In the genomic region with DNA sequence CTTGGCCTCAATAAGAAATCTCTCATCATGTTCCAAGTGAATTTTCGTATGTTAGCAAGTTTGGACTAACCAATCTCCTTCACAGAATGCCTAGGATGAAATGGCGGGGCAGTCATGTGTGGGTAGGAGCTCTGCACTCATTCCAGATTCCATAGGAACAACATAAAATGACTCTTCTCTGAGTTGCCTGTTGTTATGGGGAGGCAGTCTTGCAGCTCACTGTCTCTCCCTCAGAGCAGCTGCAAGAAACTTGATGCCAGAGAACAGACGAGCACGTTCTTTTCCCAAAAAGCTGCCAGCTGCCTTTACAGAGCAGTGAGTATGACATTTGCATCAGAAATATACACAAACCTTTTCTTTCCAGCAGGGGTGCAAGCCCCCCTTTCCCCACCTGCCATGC, we compare ENCODE assay signal across 22 cellular contexts. TPM values are rescaled to one million over a fixed set of nuclear protein-coding genes. Genes with fewer than 3 reads are reported as not detected.
DNase-seq lines count a peak whose midpoint lies in the region; ATAC-seq, FAIRE-seq and TF ChIP-seq lines count a peak whose summit lies in the region.
"Had no signal": no experiment of that assay in that cellular context is flagged by ENCODE, and none has a peak within 500 bp of the region (broad histone marks: within the 10 kb centered on the region; RNA-seq: fewer than 3 reads in every experiment).

No MANE protein-coding gene starts in this region.

- 0 out of 2 replicates have a peak overlapping the region, but pooled peaks have one; percentile 24 for H2AFZ ChIP-seq in Karpas-422 (ENCODE audit: low read length)
- no peak overlapping the region for H2AFZ ChIP-seq in H1 (ENCODE audit: low read length)
- H2AFZ ChIP-seq: hepatocyte had no signal

- H3K4me1 Mint-ChIP-seq in nephron = peaks cover 66% of the 10 kb centered on the region

- no peak overlapping the region for H3K56ac ChIP-seq in H1 (replicated peaks; ENCODE audit: insufficient read length, low read depth, low read length)

- no peak for TF ChIP-seq EP300 in H1 (IDR thresholded peaks at IDR 0.05; ENCODE audit: borderline replicate concordance in 1 of 2, low read depth in 2 of 2, low read length in 2 of 2)

- no peak overlapping the region for H2BK12ac ChIP-seq in H1 (ENCODE audit: low read depth, low read length)

- H3K9me3 ChIP-seq in Karpas-422 (ENCODE audit: low read length) = no peaks in the 10 kb centered on the region
- H3K9me3 ChIP-seq in H1 (ENCODE audit: insufficient read depth in 2 of 2, low read depth in 1 of 2, low read length in 1 of 2) = no peaks in the 10 kb centered on the region
- no peaks in the 10 kb centered on the region for H3K9me3 ChIP-seq in colonic mucosa

- H3K14ac ChIP-seq in H1 (ENCODE audit: insufficient read length) = no peak overlapping the region

- H3K4me1 ChIP-seq in Karpas-422 (ENCODE audit: low read length) (peaks cover 74% of the 10 kb centered on the region), H1 (replicated peaks in 1 of 4; ENCODE audit: control insufficient read depth in 3 of 4, insufficient read depth in 4 of 4, low read length in 3 of 4) (peaks cover 0 to 3% (median 1%) of the 10 kb centered on the region in 4 experiments; a peak in 3 of 7 replicates), colonic mucosa (no peaks in the 10 kb centered on the region)

- intact Hi-C loops in colonic mucosa (cut with DNase I) = loop anchor here (5.0 to 10.0 kb wide), 2 partner anchors 128 to 390 kb away; no protein-coding TSS in a partner anchor

- H3K79me2 ChIP-seq in Karpas-422 (ENCODE audit: low read length) (no peaks in the 10 kb centered on the region), H1 (ENCODE audit: control insufficient read depth in 1 of 2, insufficient read depth in 2 of 2, low read length in 2 of 2) (no peaks in the 10 kb centered on the region)
- H3K79me2 ChIP-seq: hepatocyte had no signal

- no peak overlapping the region for H2BK120ac ChIP-seq in H1 (replicated peaks; ENCODE audit: low read depth, low read length)

- H3K27ac ChIP-seq in Karpas-422 (ENCODE audit: low read length) = peak overlapping the region; percentile 95
- no peak overlapping the region for H3K27ac ChIP-seq in H1 (ENCODE audit: low read depth, low read length)
- H3K27ac ChIP-seq in colonic mucosa = no peak overlapping the region
- no peak overlapping the region for H3K27ac ChIP-seq in substantia nigra (ENCODE audit: low read depth, low read length, poor library complexity, severe bottlenecking)
- H3K27ac ChIP-seq: hepatocyte had no signal

- H3K4me3 Mint-ChIP-seq in nephron = peak overlapping the region in 2 of 3 experiments; percentile 2 to 51

- peaks cover 67% of the 10 kb centered on the region for H3K36me3 Mint-ChIP-seq in nephron (ENCODE audit: low read depth)
- H3K36me3 Mint-ChIP-seq: IgD-negative memory B cell had no signal

- no peaks in the 10 kb centered on the region for H3K9me2 ChIP-seq in Karpas-422 (replicated peaks; ENCODE audit: insufficient read depth, low read length)

- H3K4ac ChIP-seq in H1 (replicated peaks; ENCODE audit: insufficient read length, low read depth, low read length) = no peak overlapping the region

- ATAC-seq in GM19023 (IDR thresholded peaks at IDR 0.05; ENCODE audit: unreplicated experiment) = no peak
- ATAC-seq in GM19463 (IDR thresholded peaks at IDR 0.05; ENCODE audit: unreplicated experiment) = no peak

- peak; percentile 50 for FAIRE-seq in H1 (lab: Jason Lieb, UNC)

- H3K23ac ChIP-seq in H1 (ENCODE audit: insufficient read length) = no peak overlapping the region

- H2AK5ac ChIP-seq in H1 (ENCODE audit: low read depth, low read length) = no peak overlapping the region

- peak overlapping the region; percentile 67 for H3K4me2 ChIP-seq in Karpas-422 (ENCODE audit: low read depth, low read length, poor library complexity, severe bottlenecking)
- H3K4me2 ChIP-seq in H1 (ENCODE audit: insufficient read depth in 1 of 2, low read depth in 2 of 2, low read length in 2 of 2) = no peak overlapping the region
- H3K4me2 ChIP-seq: hepatocyte had no signal

- no peak overlapping the region for H4K8ac ChIP-seq in H1 (ENCODE audit: extremely low read depth, insufficient read depth, low read length)

- POLR2A ChIA-PET in H1 (lab: Charles Lee; ENCODE audit: partially characterized antibody) = no interaction called here

- 73% methylated on average over 4 of the region's 4 CpGs; no CpG with 5 or more reads in 1 of the 2 experiments for WGBS in H1 (ENCODE audit: extremely low coverage in 1 of 2, insufficient coverage in 1 of 2, insufficient read length in 1 of 2, insufficient replicate concordance in 2 of 2, low coverage in 1 of 2, low lambda C conversion rate in 2 of 2, missing lambda C conversion rate in 1 of 2), 2 experiments

- TF ChIP-seq CTCF in H1 (IDR thresholded peaks at IDR 0.05; ENCODE audit: control extremely low read depth in 1 of 3, insufficient read depth in 1 of 3, low read depth in 1 of 3, low read length in 3 of 3) (no peak), nephron (IDR thresholded peaks at IDR 0.05; ENCODE audit: unreplicated experiment in 3 of 3) (no peak), colonic mucosa (IDR thresholded peaks at IDR 0.05) (no peak)

- H3K79me1 ChIP-seq in H1 (ENCODE audit: low read depth, low read length) = no peaks in the 10 kb centered on the region; the same call in 1 of the 2 replicates

- H3K27ac Mint-ChIP-seq in nephron = peak overlapping the region; percentile 84 to 97 (median 95)

- H4K20me1 ChIP-seq in Karpas-422 (ENCODE audit: insufficient read depth, low read depth, low read length) (no peaks in the 10 kb centered on the region), H1 (replicated peaks in 1 of 2; ENCODE audit: control insufficient read depth in 1 of 2, insufficient read depth in 2 of 2, low read length in 2 of 2) (no peaks in the 10 kb centered on the region)

- H3K4me3 ChIP-seq in Karpas-422 (ENCODE audit: low read length) (peak overlapping the region; percentile 41), H1 (ENCODE audit: extremely low read depth in 1 of 4, insufficient read depth in 2 of 4, low read depth in 3 of 4, low read length in 4 of 4) (no peak overlapping the region), colonic mucosa (no peak overlapping the region)
- H3K4me3 ChIP-seq: hepatocyte had no signal

- H2BK5ac ChIP-seq in H1 (ENCODE audit: low read depth, low read length) = no peak overlapping the region

- no peak overlapping the region for H4K91ac ChIP-seq in H1 (replicated peaks; ENCODE audit: insufficient read length, low read length)

- no peak overlapping the region for H3K18ac ChIP-seq in H1 (ENCODE audit: extremely low read depth, low read length)

- H3K27me3 ChIP-seq in Karpas-422 (ENCODE audit: low read length) = no peaks in the 10 kb centered on the region
- H3K27me3 ChIP-seq in H1 (replicated peaks in 1 of 4; ENCODE audit: control insufficient read depth in 3 of 4, extremely low read depth in 1 of 4, insufficient read depth in 3 of 4, low read length in 3 of 4) = no peaks in the 10 kb centered on the region
- no peaks in the 10 kb centered on the region for H3K27me3 ChIP-seq in colonic mucosa
- H3K27me3 ChIP-seq: hepatocyte had no signal

- no peaks in the 10 kb centered on the region for H3K27me3 Mint-ChIP-seq in nephron (ENCODE audit: low read depth)

- H4K5ac ChIP-seq in H1 (ENCODE audit: insufficient read length, low read depth, low read length) = no peak overlapping the region

- DNase-seq in DMS 273 (lab: John Stamatoyannopoulos, UW; ENCODE audit: unreplicated experiment) (peak; percentile 88), Karpas-422 (peak; percentile 80), H1 (ENCODE audit: low read depth in 1 of 2, low spot score in 2 of 2) (no peak), colonic mucosa (no peak), substantia nigra (lab: John Stamatoyannopoulos, UW) (no peak)
- DNase-seq: aorta; cortex of kidney; NCI-H1092; NK-92 treated with Interleukin-12 subunit alpha and Interleukin-12 subunit beta, amount 100 ng/mL, for 24 hours; trophoblast cell had no signal

- H2BK20ac ChIP-seq in H1 (ENCODE audit: low read length) = no peak overlapping the region

- H3K9me3 Mint-ChIP-seq in nephron = no peaks in the 10 kb centered on the region
- H3K9me3 Mint-ChIP-seq: CD14-positive monocyte, IgD-negative memory B cell had no signal

- CTCF ChIA-PET in H1 (lab: Charles Lee; ENCODE audit: partially characterized antibody) = interaction anchor here (0.5 to 3.0 kb wide), 6 partner anchors 32 to 300 kb away, joined by 3 to 11 read pairs (median 4); no protein-coding TSS in a partner anchor

- H3K9ac ChIP-seq in Karpas-422 (ENCODE audit: low read length) (peak overlapping the region; percentile 60), H1 (replicated peaks in 1 of 4; ENCODE audit: extremely low read depth in 1 of 4, low read depth in 3 of 4, low read length in 3 of 4) (no peak overlapping the region), colonic mucosa (ENCODE audit: low read depth in 2 of 2, low read length in 2 of 2) (no peak overlapping the region)

- TF ChIP-seq POLR2A in H1 (IDR thresholded peaks at IDR 0.05; ENCODE audit: control extremely low read depth in 1 of 2, low read depth in 2 of 2, low read length in 2 of 2) = no peak

- H3K36me3 ChIP-seq in Karpas-422 (ENCODE audit: insufficient read depth, low read length) (no peaks in the 10 kb centered on the region), H1 (ENCODE audit: control insufficient read depth in 2 of 4, insufficient read depth in 4 of 4, low read length in 3 of 4) (peaks cover 0 to 25% (median 6%) of the 10 kb centered on the region in 4 experiments; a peak in 6 of 8 replicates), colonic mucosa (no peaks in the 10 kb centered on the region)

- H3K23me2 ChIP-seq in H1 (ENCODE audit: low read depth, low read length) = no peaks in the 10 kb centered on the region

- H2BK15ac ChIP-seq in H1 (ENCODE audit: low read length) = no peak overlapping the region; the same call in 1 of the 2 replicates

- no peak for TF ChIP-seq RAD21 in H1 (IDR thresholded peaks at IDR 0.05 in 1 of 2, conservative IDR thresholded peaks at IDR 0.05 in 1 of 2; ENCODE audit: low read depth in 2 of 2, low read length in 2 of 2)

TF ChIP-seq in H1, 55 proteins besides CTCF, POLR2A, EP300 and RAD21 (continues in another document):
- no peak for TF ChIP-seq TAF7 (optimal IDR thresholded peaks at IDR 0.05; ENCODE audit: borderline replicate concordance, low read depth, low read length)
- TF ChIP-seq SUZ12 (IDR thresholded peaks at IDR 0.05; ENCODE audit: low read length) = no peak

RNA-seq across cellular contexts. Expression of a gene that starts 34.1 kb away (rescaled TPM):
- 3.2 and 3.9 TPM in 2 replicates for total RNA-seq in Karpas-422 (2014; rRNA removed; shearing (Covaris generic); ENCODE audit: low replicate concordance)
- total RNA-seq in H1 (2021; fragmentation: NEBNext Ultra II Directional; extraction: Animal tissue kit (Norgen Biotek cat#: 25700)) = 0.19 and 0.34 TPM in 2 replicates
- polyA plus RNA-seq in H1 (2011; rRNA removed) = 0.93 and 0.97 TPM in 2 replicates
- polyA plus RNA-seq in H1 (2011; cell fraction: cytosol; rRNA removed) = 1.2 TPM
- 0.37 TPM for polyA plus RNA-seq in H1 (2011; cell fraction: nucleus; rRNA removed)
- polyA plus RNA-seq in H1 (2012, experiment 1 of 2) = 0.59 to 0.94 TPM (median 0.87 TPM) in 4 replicates
- polyA plus RNA-seq in H1 (2012, experiment 2 of 2) = 0.42 TPM
- 0.83 TPM for polyA plus RNA-seq in H1 (2013, experiment 1 of 2)
- polyA plus RNA-seq in H1 (2013, experiment 2 of 2) = 0.83 TPM
- polyA minus RNA-seq in H1 (2011; rRNA and poly(A)+ RNA removed) = 1.3 and 1.6 TPM in 2 replicates
- polyA minus RNA-seq in H1 (2011; cell fraction: cytosol; rRNA and poly(A)+ RNA removed) = not detected
- polyA minus RNA-seq in H1 (2011; cell fraction: nucleus; rRNA and poly(A)+ RNA removed) = 0.80 TPM
- under 1 TPM in 1 of 2 donors, not detected in 1; 0.27 TPM for total RNA-seq in colonic mucosa
- total RNA-seq: activated CD8-positive, alpha-beta memory T cell treated with anti-CD3 and anti-CD28 coated beads for 36 hours; aorta; mononuclear cell; omental fat pad; Right ventricle myocardium inferior; skeletal muscle tissue; T-helper 2 cell treated with Interferon-gamma antibody and Interleukin-4, amounts not matched to agents 100 ng/mL and 5 ng/mL, for 36 hours had no signal
- polyA plus RNA-seq: aorta, IgD-negative memory B cell had no signal

Comparison
In these comparisons a context has a peak if more than half of its experiments do, and no peak if none do; other contexts are left out.
1. DNase-seq: peak in DMS 273 (single experiment) and Karpas-422 (single experiment); none in H1 (0 of 2), colonic mucosa (single experiment) and substantia nigra (0 of 49).